Comparison of ENCODE assay signal across 10 cellular contexts in the genomic region with DNA sequence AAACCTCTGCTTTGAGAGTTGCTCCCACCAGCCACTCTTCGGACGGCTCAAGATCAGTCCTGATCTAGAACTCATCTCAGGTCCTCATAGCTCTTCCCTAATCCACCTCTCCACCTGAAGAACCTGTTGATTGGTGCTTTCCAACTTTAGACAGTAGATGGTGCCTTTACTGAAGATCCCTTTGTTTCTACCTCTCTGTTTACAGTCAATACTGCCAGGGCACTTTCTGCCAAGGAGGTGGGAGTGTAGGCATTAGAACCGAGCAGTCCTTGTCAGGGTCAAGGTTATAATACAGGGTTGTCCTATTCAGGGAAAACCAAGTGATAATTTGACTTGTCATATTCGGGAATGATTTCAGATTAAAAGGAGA. TPM values are rescaled to one million over a fixed set of nuclear protein-coding genes. Genes with fewer than 3 reads are reported as not detected.
DNase-seq lines count a peak whose midpoint lies in the region; ATAC-seq lines count a peak whose summit lies in the region.
"Had no signal": no experiment of that assay in that cellular context is flagged by ENCODE, and none has a peak within 500 bp of the region (broad histone marks: within the 10 kb centered on the region; RNA-seq: fewer than 3 reads in every experiment).

No MANE protein-coding gene starts in this region.

- 64% methylated on average over 4 of the region's 4 CpGs for WGBS in HUES64
- WGBS in mesodermal cell (ENCODE audit: insufficient coverage in 2 of 2), 2 experiments: 50 to 69% methylated on average over 4 of the region's 4 CpGs

- ATAC-seq in HG02642 (IDR thresholded peaks at IDR 0.05; ENCODE audit: poor library complexity, unreplicated experiment): no peak

- H3K4me3 ChIP-seq in HUES64 (ENCODE audit: low read length) (peak overlapping the region; percentile 55), duodenal mucosa (ENCODE audit: low read depth in 1 of 2, low read length in 2 of 2) (peak overlapping the region; percentile 65 to 70), mesodermal cell (ENCODE audit: extremely low read depth, insufficient read depth, low read length, poor library complexity, severe bottlenecking) (peak overlapping the region; percentile 55)

- H3K9me3 ChIP-seq in HUES64 (ENCODE audit: insufficient read depth, low read depth, low read length): no peaks in the 10 kb centered on the region
- H3K9me3 ChIP-seq in duodenal mucosa (ENCODE audit: control insufficient read depth in 1 of 2, low read length in 2 of 2): no peaks in the 10 kb centered on the region
- H3K9me3 ChIP-seq in mesodermal cell (ENCODE audit: control insufficient read depth, low read length): no peaks in the 10 kb centered on the region
- H3K9me3 ChIP-seq: MG63 had no signal

- DNase-seq in A172 (ENCODE audit: low spot score) (peak; percentile 21), midbrain (lab: John Stamatoyannopoulos, UW) (no peak), NCI-H524 (lab: John Stamatoyannopoulos, UW) (no peak)
- no peak for DNase-seq in activated naive CD4-positive, alpha-beta T cell (lab: John Stamatoyannopoulos, UW)
- DNase-seq: DMS153, MG63 had no signal

- peaks cover 12% of the 10 kb centered on the region for H3K27me3 ChIP-seq in HUES64 (ENCODE audit: insufficient read depth, low read length)
- H3K27me3 ChIP-seq in duodenal mucosa (ENCODE audit: control insufficient read depth in 1 of 2, insufficient read depth in 2 of 2, low read length in 2 of 2): peaks cover 10 to 11% of the 10 kb centered on the region in 2 donors

- H3K27ac ChIP-seq in HUES64 (ENCODE audit: low read depth, low read length) (no peak overlapping the region), duodenal mucosa (ENCODE audit: low read depth, low read length) (no peak overlapping the region), mesodermal cell (ENCODE audit: low read depth, low read length, severe bottlenecking) (no peak overlapping the region)

- H3K4me1 ChIP-seq in HUES64 (ENCODE audit: insufficient read depth, low read length): peaks cover 36% of the 10 kb centered on the region
- peaks cover 0 to 14% of the 10 kb centered on the region in 2 donors for H3K4me1 ChIP-seq in duodenal mucosa (ENCODE audit: control insufficient read depth in 1 of 2, insufficient read depth in 2 of 2, low read length in 2 of 2)
- H3K4me1 ChIP-seq in mesodermal cell (ENCODE audit: control insufficient read depth, insufficient read depth, low read length, poor library complexity, severe bottlenecking): peaks cover 34% of the 10 kb centered on the region

- no peak overlapping the region for H3K9ac ChIP-seq in HUES64 (ENCODE audit: low read depth, low read length)
- no peak overlapping the region for H3K9ac ChIP-seq in duodenal mucosa (ENCODE audit: low read depth in 1 of 2, low read length in 2 of 2)

- H3K36me3 ChIP-seq in HUES64 (ENCODE audit: insufficient read depth, low read length) (no peaks in the 10 kb centered on the region), duodenal mucosa (ENCODE audit: control insufficient read depth in 1 of 2, insufficient read depth in 2 of 2, low read length in 2 of 2) (no peaks in the 10 kb centered on the region), mesodermal cell (ENCODE audit: control insufficient read depth, insufficient read depth, low read length) (peaks cover 13% of the 10 kb centered on the region)
- H3K36me3 ChIP-seq: MG63 had no signal

RNA-seq across cellular contexts. Expression of gene CGNL1, which starts 1.2 kb away (rescaled TPM):
- 3.4 and 4.7 TPM in 2 replicates for total RNA-seq in A172 (2014; rRNA removed; shearing (Covaris generic))
- polyA plus RNA-seq in HUES64 (2013, experiment 1 of 2): 16.7 TPM
- polyA plus RNA-seq in HUES64 (2013, experiment 2 of 2): 17.6 TPM
- 47.6 TPM for polyA plus RNA-seq in mesodermal cell (2013, experiment 1 of 2)
- polyA plus RNA-seq in mesodermal cell (2013, experiment 2 of 2): 45.8 TPM
